ENCODE assay signal across 26 cellular contexts in the genomic region with DNA sequence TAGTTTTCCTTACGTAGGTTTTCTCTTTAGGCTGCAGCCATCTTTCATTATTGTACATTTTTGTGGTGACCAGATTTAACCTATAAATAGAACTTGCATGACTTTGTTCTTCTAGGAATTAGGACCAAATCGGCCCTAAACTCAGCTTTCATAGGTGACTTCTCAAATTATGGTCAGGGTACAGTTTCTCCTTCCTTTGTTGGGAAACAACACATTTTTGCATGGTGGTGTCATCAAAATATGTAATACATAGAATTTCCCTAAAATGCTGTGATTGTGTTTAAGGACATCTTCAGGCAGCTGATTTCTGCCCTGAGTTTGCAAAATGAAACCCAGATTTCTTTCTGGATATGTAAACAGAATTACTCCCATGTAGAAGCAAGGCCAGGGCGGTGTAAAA.
"Had no signal": no experiment of that assay in that cellular context is flagged by ENCODE, and none has a peak within 500 bp of the region (broad histone marks: within the 10 kb centered on the region; RNA-seq: fewer than 3 reads in every experiment).

No MANE protein-coding gene starts in this region.

- H3K27me3 Mint-ChIP-seq: memory B cell had no signal

- DNase-seq: cortex of kidney; dorsolateral prefrontal cortex; effector CD4-positive, alpha-beta T cell; foreskin melanocyte; glutamatergic neuron; heart right ventricle; hippocampal formation; islet precursor cell; left ventricle myocardium superior; lower lobe of right lung; natural killer cell; stimulated activated CD4-positive, alpha-beta T cell treated with anti-CD3 and anti-CD28 coated beads, Interleukin-2, amount 100 ng/mL, for 24 hours; stimulated activated CD4-positive, alpha-beta T cell treated with anti-CD3 and anti-CD28 coated beads, Interleukin-4, amount 100 ng/mL, for 24 hours; stimulated activated naive CD4-positive, alpha-beta T cell treated with Interleukin-2 at 50 U/mL for 16 hours; stomach; testis; upper lobe of left lung had no signal

- H3K9me3 Mint-ChIP-seq: natural killer cell had no signal

- H3K9ac ChIP-seq: neural progenitor cell, parathyroid adenoma had no signal

- H3K36me3 ChIP-seq: heart right ventricle, lower lobe of right lung, neural progenitor cell, prostate gland, right atrium auricular region, stomach, tibial nerve, upper lobe of left lung had no signal

- H3K36me3 Mint-ChIP-seq: memory B cell; natural killer cell; neural progenitor cell; stimulated activated effector memory CD8-positive, alpha-beta T cell treated with anti-CD3 and anti-CD28 coated beads, Interleukin-12 subunit alpha, Interleukin-12 subunit beta, amount 100 ng/mL, for 72 hours had no signal

- H3K27ac ChIP-seq: dorsolateral prefrontal cortex, heart right ventricle, lower lobe of right lung, neural progenitor cell, parathyroid adenoma, prostate gland, right atrium auricular region, stomach, testis, tibial nerve, upper lobe of left lung had no signal

- H3K4me1 Mint-ChIP-seq: memory B cell; natural killer cell; stimulated activated effector memory CD8-positive, alpha-beta T cell treated with anti-CD3 and anti-CD28 coated beads, Interleukin-12 subunit alpha, Interleukin-12 subunit beta, amount 100 ng/mL, for 72 hours had no signal

- H3K79me2 ChIP-seq: parathyroid adenoma had no signal

- H2AFZ ChIP-seq: neural progenitor cell, parathyroid adenoma had no signal

- H3K27ac Mint-ChIP-seq: memory B cell; natural killer cell; neural progenitor cell; stimulated activated effector memory CD8-positive, alpha-beta T cell treated with anti-CD3 and anti-CD28 coated beads, Interleukin-12 subunit alpha, Interleukin-12 subunit beta, amount 100 ng/mL, for 72 hours had no signal

- FAIRE-seq: urothelium cell line had no signal

- H3K4me3 Mint-ChIP-seq: memory B cell; natural killer cell; neural progenitor cell; stimulated activated effector memory CD8-positive, alpha-beta T cell treated with anti-CD3 and anti-CD28 coated beads, Interleukin-12 subunit alpha, Interleukin-12 subunit beta, amount 100 ng/mL, for 72 hours had no signal

- H3K27me3 ChIP-seq: neural progenitor cell, right atrium auricular region, stomach, testis, tibial nerve, upper lobe of left lung had no signal

- H3K9me3 ChIP-seq: heart right ventricle, lower lobe of right lung, prostate gland, right atrium auricular region, stomach, testis, tibial nerve, upper lobe of left lung had no signal

- H3K4me2 ChIP-seq: neural progenitor cell had no signal

- H3K4me1 ChIP-seq: neural progenitor cell, prostate gland, right atrium auricular region, testis, tibial nerve had no signal

- ATAC-seq: heart right ventricle; left ventricle myocardium superior; lower lobe of right lung; natural killer cell; sciatic nerve; stimulated activated effector memory CD8-positive, alpha-beta T cell treated with anti-CD3 and anti-CD28 coated beads, Interleukin-12 subunit alpha, Interleukin-12 subunit beta, amount 100 ng/mL, for 72 hours had no signal

- H3K4me3 ChIP-seq: dorsolateral prefrontal cortex, heart right ventricle, lower lobe of right lung, neural progenitor cell, prostate gland, right atrium auricular region, stomach, testis, tibial nerve, upper lobe of left lung had no signal
